In the genomic region with DNA sequence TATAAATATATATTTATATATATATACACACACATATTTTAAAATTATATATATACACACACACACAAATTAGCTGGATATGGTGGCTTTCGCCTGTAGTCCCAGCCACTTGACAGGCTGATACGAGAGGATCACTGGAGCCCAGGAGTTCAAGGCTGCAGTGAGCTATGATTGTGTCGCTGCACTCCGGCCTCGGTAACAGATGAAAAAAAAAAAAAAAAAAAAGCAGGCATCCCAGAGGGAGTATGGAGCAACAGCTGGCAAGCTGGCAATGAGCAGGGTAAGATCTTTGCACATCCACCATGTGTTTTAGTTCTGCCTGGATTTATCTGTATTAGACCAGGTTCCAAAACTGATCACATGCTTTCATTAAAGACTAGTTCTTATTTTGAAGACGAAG, we compare ENCODE assay signal across 1 cellular context.
TF ChIP-seq lines count a peak whose summit lies in the region.

No MANE protein-coding gene starts in this region.

TF ChIP-seq in HepG2, 621 proteins besides CTCF, POLR2A, EP300 and RAD21 (continued from another document):
- TF ChIP-seq ZNF331 (CRISPR knock-in tag; IDR thresholded peaks at IDR 0.05) (no peak), ZNF180 (CRISPR knock-in tag; IDR thresholded peaks at IDR 0.05; ENCODE audit: borderline replicate concordance, low read depth) (no peak), TAF15 (IDR thresholded peaks at IDR 0.05; ENCODE audit: low read depth, low read length, poor library complexity, severe bottlenecking) (no peak)
- TF ChIP-seq, protein P1, sequence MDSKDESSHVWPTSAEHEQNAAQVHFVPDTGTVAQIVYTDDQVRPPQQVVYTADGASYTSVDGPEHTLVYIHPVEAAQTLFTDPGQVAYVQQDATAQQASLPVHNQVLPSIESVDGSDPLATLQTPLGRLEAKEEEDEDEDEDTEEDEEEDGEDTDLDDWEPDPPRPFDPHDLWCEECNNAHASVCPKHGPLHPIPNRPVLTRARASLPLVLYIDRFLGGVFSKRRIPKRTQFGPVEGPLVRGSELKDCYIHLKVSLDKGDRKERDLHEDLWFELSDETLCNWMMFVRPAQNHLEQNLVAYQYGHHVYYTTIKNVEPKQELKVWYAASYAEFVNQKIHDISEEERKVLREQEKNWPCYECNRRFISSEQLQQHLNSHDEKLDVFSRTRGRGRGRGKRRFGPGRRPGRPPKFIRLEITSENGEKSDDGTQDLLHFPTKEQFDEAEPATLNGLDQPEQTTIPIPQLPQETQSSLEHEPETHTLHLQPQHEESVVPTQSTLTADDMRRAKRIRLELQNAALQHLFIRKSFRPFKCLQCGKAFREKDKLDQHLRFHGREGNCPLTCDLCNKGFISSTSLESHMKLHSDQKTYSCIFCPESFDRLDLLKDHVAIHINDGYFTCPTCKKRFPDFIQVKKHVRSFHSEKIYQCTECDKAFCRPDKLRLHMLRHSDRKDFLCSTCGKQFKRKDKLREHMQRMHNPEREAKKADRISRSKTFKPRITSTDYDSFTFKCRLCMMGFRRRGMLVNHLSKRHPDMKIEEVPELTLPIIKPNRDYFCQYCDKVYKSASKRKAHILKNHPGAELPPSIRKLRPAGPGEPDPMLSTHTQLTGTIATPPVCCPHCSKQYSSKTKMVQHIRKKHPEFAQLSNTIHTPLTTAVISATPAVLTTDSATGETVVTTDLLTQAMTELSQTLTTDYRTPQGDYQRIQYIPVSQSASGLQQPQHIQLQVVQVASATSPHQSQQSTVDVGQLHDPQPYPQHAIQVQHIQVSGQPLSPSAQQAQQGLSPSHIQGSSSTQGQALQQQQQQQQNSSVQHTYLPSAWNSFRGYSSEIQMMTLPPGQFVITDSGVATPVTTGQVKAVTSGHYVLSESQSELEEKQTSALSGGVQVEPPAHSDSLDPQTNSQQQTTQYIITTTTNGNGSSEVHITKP (CRISPR knock-in tag; IDR thresholded peaks at IDR 0.05; ENCODE audit: low read depth) = no peak
TF ChIP-seq in HepG2: peak in this region for 0.
